ENCODE assay signal across 24 cellular contexts in genomic region chr7:30634634-30635201, GRCh38. TPM values are rescaled to one million over a fixed set of nuclear protein-coding genes. Genes with fewer than 3 reads are reported as not detected.
"Had no signal": no experiment of that assay in that cellular context is flagged by ENCODE, and none has a peak within 500 bp of the region (broad histone marks: within the 10 kb centered on the region; RNA-seq: fewer than 3 reads in every experiment).

No MANE protein-coding gene starts in this region.

- H3K27me3 Mint-ChIP-seq: activated naive CD4-positive, alpha-beta T cell treated with anti-CD3 and anti-CD28 coated beads, Interleukin-2, amount 50 U/mL, for 24 hours; brain; naive B cell; progenitor cell of endocrine pancreas; T-helper 17 cell had no signal

- H3K27ac ChIP-seq: neural progenitor cell, spleen, testis, uterus had no signal

- H3K4me1 ChIP-seq: neural progenitor cell, spleen, testis, uterus had no signal

- H3K4me3 Mint-ChIP-seq: activated CD8-positive, alpha-beta T cell treated with anti-CD3 and anti-CD28 coated beads, Interleukin-2, amount 10 ng/mL, durations not matched to agents 7 days and 5 days; activated naive CD4-positive, alpha-beta T cell treated with anti-CD3 and anti-CD28 coated beads, Interleukin-2, amount 50 U/mL, for 24 hours; brain; naive B cell; neural progenitor cell; T-helper 17 cell had no signal

- ATAC-seq: activated CD8-positive, alpha-beta T cell treated with anti-CD3 and anti-CD28 coated beads, Interleukin-2, amount 10 ng/mL, durations not matched to agents 7 days and 5 days; T-helper 17 cell had no signal

- H3K9me3 Mint-ChIP-seq: activated naive CD4-positive, alpha-beta T cell treated with anti-CD3 and anti-CD28 coated beads, Interleukin-2, amount 50 U/mL, for 24 hours; naive B cell; neural progenitor cell had no signal

- H3K27me3 ChIP-seq: left lung, neural progenitor cell, spleen, testis, uterus had no signal

- H3K4me2 ChIP-seq: neural progenitor cell had no signal

- H3K9ac ChIP-seq: neural progenitor cell had no signal

- DNase-seq: activated CD4-positive, alpha-beta T cell treated with anti-CD3 and anti-CD28 coated beads, Interleukin-2, amount 50 U/mL, for 1 hour; activated CD8-positive, alpha-beta T cell treated with anti-CD3 and anti-CD28 coated beads, Interleukin-2, amount 10 ng/mL, durations not matched to agents 7 days and 5 days; activated gamma-delta T cell treated with Interleukin-2 at 50 U/mL for 16 hours; anterior cingulate cortex; dermis blood vessel endothelial cell; effector CD8-positive, alpha-beta T cell; erythroblast; foreskin fibroblast; kidney glomerular epithelial cell; left lung; naive B cell; retina; spleen; stimulated activated CD4-positive, alpha-beta T cell treated with anti-CD3 and anti-CD28 coated beads, Interleukin-4, amount 100 ng/mL, for 1 hour; T-helper 17 cell; testis; trophoblast cell; uterus had no signal

- H3K36me3 ChIP-seq: uterus had no signal

- H2AFZ ChIP-seq: neural progenitor cell had no signal

- H3K4me1 Mint-ChIP-seq: brain, naive B cell, neural progenitor cell had no signal

- H3K4me3 ChIP-seq: left lung, lung, neural progenitor cell, spleen, testis, uterus had no signal

- H3K9me3 ChIP-seq: left lung, spleen, testis, uterus had no signal

- H3K27ac Mint-ChIP-seq: activated CD8-positive, alpha-beta T cell treated with anti-CD3 and anti-CD28 coated beads, Interleukin-2, amount 10 ng/mL, durations not matched to agents 7 days and 5 days; brain; naive B cell; neural progenitor cell; T-helper 17 cell had no signal

RNA-seq across cellular contexts. Expression of gene CRHR2, which starts 47.5 kb away (rescaled TPM):
- polyA plus RNA-seq: fibroblast of lung, spleen had no signal
